13 cellular contexts compared by ENCODE assay signal in genomic region chr5:119271758-119272730, GRCh38.
DNase-seq lines count a peak whose midpoint lies in the region; ATAC-seq and TF ChIP-seq lines count a peak whose summit lies in the region.
"Had no signal": no experiment of that assay in that cellular context is flagged by ENCODE, and none has a peak within 500 bp of the region (broad histone marks: within the 10 kb centered on the region; RNA-seq: fewer than 3 reads in every experiment).

No MANE protein-coding gene starts in this region.

- H3K79me2 ChIP-seq in OCI-LY1 (ENCODE audit: insufficient read depth, low read length): peaks cover 40% of the 10 kb centered on the region
- H3K79me2 ChIP-seq: parathyroid adenoma had no signal

- peak overlapping the region; percentile 13; the same call in 1 of the 2 replicates for H3K4me3 ChIP-seq in GM08714 (ENCODE audit: low read length)
- H3K4me3 ChIP-seq in OCI-LY1 (ENCODE audit: low read depth, low read length, poor library complexity, severe bottlenecking): peak overlapping the region; percentile 99
- H3K4me3 ChIP-seq in body of pancreas: no peak overlapping the region
- peak overlapping the region in 5 of 8 donors; percentile 79 to 90 (median 85) for H3K4me3 ChIP-seq in spleen
- H3K4me3 ChIP-seq: left ventricle myocardium inferior had no signal

- ATAC-seq in body of pancreas (no peak), HG03045 (IDR thresholded peaks at IDR 0.05; ENCODE audit: unreplicated experiment) (no peak), HG03175 (IDR thresholded peaks at IDR 0.05; ENCODE audit: unreplicated experiment) (no peak)

- H3K36me3 ChIP-seq in OCI-LY1 (ENCODE audit: insufficient read depth, low read length) (peaks cover 4% of the 10 kb centered on the region; the same call in 1 of the 2 replicates), body of pancreas (replicated peaks in 1 of 2; ENCODE audit: insufficient read depth in 1 of 2, low read depth in 2 of 2) (no peaks in the 10 kb centered on the region), spleen (no peaks in the 10 kb centered on the region)
- H3K36me3 ChIP-seq: left ventricle myocardium inferior had no signal

- WGBS in body of pancreas, 2 donors: 43 to 52% methylated on average over 2 of the region's 2 CpGs
- WGBS in spleen, 5 donors: 59 to 77% (median 66%) methylated on average over 2 of the region's 2 CpGs

- TF ChIP-seq POLR2A in body of pancreas (IDR thresholded peaks at IDR 0.05) (no peak), spleen (IDR thresholded peaks at IDR 0.05) (no peak)

- no peaks in the 10 kb centered on the region for H3K9me2 ChIP-seq in OCI-LY1 (ENCODE audit: low read depth, low read length)

- H3K9ac ChIP-seq in OCI-LY1 (ENCODE audit: low read length): peak overlapping the region; percentile 99; the same call in 1 of the 2 replicates
- H3K9ac ChIP-seq: parathyroid adenoma had no signal

- H4K20me1 ChIP-seq in OCI-LY1 (ENCODE audit: insufficient read depth, low read length): no peaks in the 10 kb centered on the region

- no peak overlapping the region for H2AFZ ChIP-seq in OCI-LY1 (ENCODE audit: low read length)
- H2AFZ ChIP-seq: parathyroid adenoma had no signal

- H3K27ac ChIP-seq in OCI-LY1 (ENCODE audit: low read depth, low read length, poor library complexity, severe bottlenecking) (peak overlapping the region; percentile 99), body of pancreas (peak overlapping the region; percentile 66 to 95 (median 81)), spleen (peak overlapping the region; percentile 23 to 98 (median 96))
- H3K27ac ChIP-seq: parathyroid adenoma had no signal

- peaks cover 20% of the 10 kb centered on the region for H3F3A ChIP-seq in OCI-LY1 (ENCODE audit: insufficient read depth, low read length)

- H3K4me2 ChIP-seq in OCI-LY1 (ENCODE audit: low read length): peak overlapping the region; percentile 93

- TF ChIP-seq CTCF in OCI-LY1 (IDR thresholded peaks at IDR 0.05; ENCODE audit: low read length) (no peak), body of pancreas (IDR thresholded peaks at IDR 0.05) (no peak), spleen (IDR thresholded peaks at IDR 0.05 in 8 of 11, conservative IDR thresholded peaks at IDR 0.05 in 3 of 11) (no peak)

- H3K9me3 ChIP-seq in OCI-LY1 (ENCODE audit: low read length) (no peaks in the 10 kb centered on the region), body of pancreas (no peaks in the 10 kb centered on the region), spleen (no peaks in the 10 kb centered on the region)
- H3K9me3 ChIP-seq: left ventricle myocardium inferior had no signal

- H3K4me1 ChIP-seq in OCI-LY1 (ENCODE audit: insufficient read depth, low read length, severe bottlenecking) (peaks cover 83% of the 10 kb centered on the region), body of pancreas (peaks cover 64% of the 10 kb centered on the region), spleen (peaks cover 40 to 92% (median 81%) of the 10 kb centered on the region in 6 donors)
- H3K4me1 ChIP-seq: parathyroid adenoma had no signal

- intact Hi-C loops in body of pancreas (cut with DNase I) (no loop called here), spleen (cut with DNase I; ENCODE audit: low total_unique reads) (no loop called here)

- H3K27me3 ChIP-seq in OCI-LY1 (ENCODE audit: insufficient read depth, low read length) (no peaks in the 10 kb centered on the region), body of pancreas (no peaks in the 10 kb centered on the region), spleen (replicated peaks in 1 of 7) (no peaks in the 10 kb centered on the region)

- DNase-seq in body of pancreas: no peak
- DNase-seq in spleen: no peak
- DNase-seq in NAMALWA (ENCODE audit: low spot score): no peak
- DNase-seq: activated gamma-delta T cell, dermis blood vessel endothelial cell, DMS153, left ventricle myocardium inferior, NCI-H2107 had no signal

Comparison
In these comparisons a context has a peak if more than half of its experiments do, and no peak if none do; other contexts are left out.
1. H3K4me3 ChIP-seq: peak in GM08714 (single experiment), OCI-LY1 (single experiment) and spleen (5 of 8); none in body of pancreas (0 of 2).
2. Peak in every context shown above with its lines, with median percentiles within 50 percentile points of each other: H3K27ac ChIP-seq.